1 cellular context compared by ENCODE assay signal in the genomic region with DNA sequence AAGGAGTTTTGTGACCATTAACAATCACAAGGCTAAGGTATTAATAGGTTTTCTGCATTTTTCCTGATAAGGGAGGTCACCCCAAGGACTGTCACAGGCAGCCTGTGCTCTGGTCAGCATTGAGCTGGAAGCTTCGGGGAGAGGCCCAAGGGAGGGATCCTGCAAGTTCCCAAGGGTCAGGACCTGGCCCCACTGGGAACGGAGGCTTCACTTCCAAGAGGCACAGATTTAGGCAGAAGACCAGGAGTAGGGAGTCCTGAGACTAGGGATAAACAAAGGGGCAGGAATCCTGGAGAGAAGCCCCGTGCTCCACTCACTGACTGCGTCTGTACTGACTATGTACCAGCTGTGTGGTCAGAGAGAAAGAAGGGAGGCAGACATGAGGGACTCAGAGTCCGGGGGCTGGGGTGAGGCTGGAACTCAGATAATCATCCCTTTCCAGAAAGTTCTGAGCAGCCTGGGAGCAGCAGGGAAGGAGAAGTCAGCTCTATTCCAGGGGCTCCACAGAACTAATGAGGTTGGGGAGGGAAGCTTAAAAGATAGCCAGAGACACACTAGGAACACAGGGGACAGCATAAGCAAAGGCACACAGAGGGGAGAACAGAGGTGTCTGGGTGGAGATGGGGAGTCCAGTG.
TF ChIP-seq lines count a peak whose summit lies in the region.

No MANE protein-coding gene starts in this region.

TF ChIP-seq in IMR-90, 13 proteins besides CTCF, POLR2A, EP300 and RAD21:
- TF ChIP-seq CHD1 (IDR thresholded peaks at IDR 0.05; ENCODE audit: low read depth, low read length) (no peak), RFX5 (IDR thresholded peaks at IDR 0.05; ENCODE audit: low read depth, low read length) (no peak), NFE2L2 (IDR thresholded peaks at IDR 0.05; ENCODE audit: low read depth, low read length) (no peak), MAFK (IDR thresholded peaks at IDR 0.05; ENCODE audit: low read depth, low read length) (no peak), FOS (IDR thresholded peaks at IDR 0.05; ENCODE audit: low read depth, low read length) (no peak), MXI1 (IDR thresholded peaks at IDR 0.05; ENCODE audit: borderline replicate concordance, low read depth, low read length) (no peak), BHLHE40 (IDR thresholded peaks at IDR 0.05; ENCODE audit: low read depth, low read length) (no peak), CEBPB (IDR thresholded peaks at IDR 0.05; ENCODE audit: low read depth, low read length) (no peak), MAZ (IDR thresholded peaks at IDR 0.05; ENCODE audit: borderline replicate concordance, low read depth, low read length) (no peak), RCOR1 (IDR thresholded peaks at IDR 0.05; ENCODE audit: insufficient replicate concordance, low read length) (no peak), SMC3 (IDR thresholded peaks at IDR 0.05; ENCODE audit: low read depth, low read length) (no peak)
- TF ChIP-seq, protein P1, sequence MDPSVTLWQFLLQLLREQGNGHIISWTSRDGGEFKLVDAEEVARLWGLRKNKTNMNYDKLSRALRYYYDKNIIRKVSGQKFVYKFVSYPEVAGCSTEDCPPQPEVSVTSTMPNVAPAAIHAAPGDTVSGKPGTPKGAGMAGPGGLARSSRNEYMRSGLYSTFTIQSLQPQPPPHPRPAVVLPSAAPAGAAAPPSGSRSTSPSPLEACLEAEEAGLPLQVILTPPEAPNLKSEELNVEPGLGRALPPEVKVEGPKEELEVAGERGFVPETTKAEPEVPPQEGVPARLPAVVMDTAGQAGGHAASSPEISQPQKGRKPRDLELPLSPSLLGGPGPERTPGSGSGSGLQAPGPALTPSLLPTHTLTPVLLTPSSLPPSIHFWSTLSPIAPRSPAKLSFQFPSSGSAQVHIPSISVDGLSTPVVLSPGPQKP (IDR thresholded peaks at IDR 0.05; ENCODE audit: borderline replicate concordance, low read depth, low read length): no peak
- TF ChIP-seq, protein P2, sequence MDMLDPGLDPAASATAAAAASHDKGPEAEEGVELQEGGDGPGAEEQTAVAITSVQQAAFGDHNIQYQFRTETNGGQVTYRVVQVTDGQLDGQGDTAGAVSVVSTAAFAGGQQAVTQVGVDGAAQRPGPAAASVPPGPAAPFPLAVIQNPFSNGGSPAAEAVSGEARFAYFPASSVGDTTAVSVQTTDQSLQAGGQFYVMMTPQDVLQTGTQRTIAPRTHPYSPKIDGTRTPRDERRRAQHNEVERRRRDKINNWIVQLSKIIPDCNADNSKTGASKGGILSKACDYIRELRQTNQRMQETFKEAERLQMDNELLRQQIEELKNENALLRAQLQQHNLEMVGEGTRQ (IDR thresholded peaks at IDR 0.05; ENCODE audit: low read depth, low read length): no peak
TF ChIP-seq in IMR-90: peak in this region for 0.
